Comparison of ENCODE assay signal across 8 cellular contexts in the genomic region with DNA sequence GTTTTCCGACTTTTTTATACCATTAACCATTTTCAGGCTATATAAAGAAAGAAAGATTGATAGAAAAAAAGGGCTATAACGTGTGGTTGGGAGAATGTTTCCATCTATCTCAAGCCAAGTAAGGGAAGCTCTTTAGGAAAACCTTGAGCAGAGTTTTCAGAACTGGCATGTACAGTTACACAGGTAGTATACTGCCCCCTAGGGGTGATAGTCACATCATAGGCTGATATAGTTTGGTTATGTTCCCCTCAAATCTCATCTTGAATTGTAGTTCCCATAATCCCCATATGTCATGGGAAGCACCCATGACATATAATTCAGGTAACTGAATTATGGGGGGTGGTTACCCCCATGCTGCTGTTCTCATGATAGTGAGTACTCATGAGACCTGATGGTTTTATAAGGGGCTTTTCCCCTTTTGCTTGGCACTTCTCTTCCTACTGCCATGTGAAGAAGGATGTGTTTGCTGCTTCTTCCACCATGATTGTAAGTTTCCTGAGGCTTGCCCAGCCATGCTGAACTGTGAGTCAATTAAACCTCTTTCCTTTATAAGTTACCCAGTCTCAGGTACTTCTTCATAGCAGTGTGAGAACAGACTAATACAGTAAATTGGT.
A peak's percentile ranks its signal among the peaks of the same experiment; 100 is the strongest.
DNase-seq lines count a peak whose midpoint lies in the region; ATAC-seq and TF ChIP-seq lines count a peak whose summit lies in the region.
"Had no signal": no experiment of that assay in that cellular context is flagged by ENCODE, and none has a peak within 500 bp of the region (broad histone marks: within the 10 kb centered on the region; RNA-seq: fewer than 3 reads in every experiment).

No MANE protein-coding gene starts in this region.

- no peaks in the 10 kb centered on the region for H3K27me3 ChIP-seq in colonic mucosa

- no peak overlapping the region for H3K27ac Mint-ChIP-seq in neural crest cell (ENCODE audit: unreplicated experiment)
- H3K27ac Mint-ChIP-seq: activated naive CD8-positive, alpha-beta T cell had no signal

- no peaks in the 10 kb centered on the region for H3K27me3 Mint-ChIP-seq in neural crest cell (ENCODE audit: low read depth)

- H3K9me3 ChIP-seq in colonic mucosa, result no peaks in the 10 kb centered on the region

- DNase-seq in DMS 273 (lab: John Stamatoyannopoulos, UW; ENCODE audit: unreplicated experiment) (peak; percentile 62), NCI-H82 (lab: John Stamatoyannopoulos, UW) (peak; percentile 72), colonic mucosa (peak; percentile 42), neural crest cell (ENCODE audit: low read depth, low spot score) (peak; percentile 7), HuH-7.5 (ENCODE audit: low spot score) (no peak)

- intact Hi-C loops in colonic mucosa (cut with DNase I), result loop anchor here (5.0 kb wide), 1 partner anchor 129 kb away; no protein-coding TSS in a partner anchor

- H3K36me3 Mint-ChIP-seq in neural crest cell (ENCODE audit: low read depth), result no peaks in the 10 kb centered on the region
- H3K36me3 Mint-ChIP-seq: activated naive CD8-positive, alpha-beta T cell had no signal

- H3K27ac ChIP-seq in colonic mucosa, result no peak overlapping the region

- no peaks in the 10 kb centered on the region for H3K36me3 ChIP-seq in colonic mucosa

- H3K4me1 Mint-ChIP-seq in neural crest cell, result no peaks in the 10 kb centered on the region

- H3K9ac ChIP-seq in colonic mucosa (ENCODE audit: low read depth in 2 of 2, low read length in 2 of 2), result no peak overlapping the region

- TF ChIP-seq CTCF in colonic mucosa (IDR thresholded peaks at IDR 0.05), result peak; percentile 54
- TF ChIP-seq CTCF in neural crest cell (conservative IDR thresholded peaks at IDR 0.05), result peak; percentile 70

- H3K9me3 Mint-ChIP-seq in neural crest cell, result no peaks in the 10 kb centered on the region

- no peak overlapping the region for H3K4me3 Mint-ChIP-seq in neural crest cell
- H3K4me3 Mint-ChIP-seq: activated naive CD8-positive, alpha-beta T cell had no signal

- ATAC-seq in GM18511 (IDR thresholded peaks at IDR 0.05; ENCODE audit: unreplicated experiment) (peak; percentile 83), HG02943 (IDR thresholded peaks at IDR 0.05; ENCODE audit: low read depth, unreplicated experiment) (peak; percentile 86)

- H3K4me1 ChIP-seq in colonic mucosa, result no peaks in the 10 kb centered on the region

- no peak overlapping the region for H3K4me3 ChIP-seq in colonic mucosa
